ENCODE assay signal across 8 cellular contexts in genomic region chr19:2385053-2385721, GRCh38. TPM values are rescaled to one million over a fixed set of nuclear protein-coding genes. Genes with fewer than 3 reads are reported as not detected.
DNase-seq lines count a peak whose midpoint lies in the region; ATAC-seq and TF ChIP-seq lines count a peak whose summit lies in the region.

No MANE protein-coding gene starts in this region.

- H3K27ac ChIP-seq in hepatocyte (no peak overlapping the region), vagina (no peak overlapping the region)

- intact Hi-C loops in Calu3 (cut with micrococcal nuclease; ENCODE audit: unreplicated experiment) = no loop called here
- intact Hi-C loops in vagina (cut with DNase I) = no loop called here

- ATAC-seq in GM19351 (IDR thresholded peaks at IDR 0.05; ENCODE audit: unreplicated experiment) = no peak
- ATAC-seq in effector memory CD8-positive, alpha-beta T cell (replicated peaks) = no peak

- no peaks in the 10 kb centered on the region for H3K4me1 Mint-ChIP-seq in Calu3 (ENCODE audit: low read depth, unreplicated experiment)
- no peaks in the 10 kb centered on the region for H3K4me1 Mint-ChIP-seq in effector memory CD8-positive, alpha-beta T cell (ENCODE audit: low read depth in 2 of 2)

- no peak overlapping the region for H2AFZ ChIP-seq in hepatocyte

- DNase-seq in Calu3 (peak; percentile 46), M059J (ENCODE audit: low read depth) (peak; percentile 94), SK-N-DZ (ENCODE audit: low spot score) (peak; percentile 72), hepatocyte (ENCODE audit: low spot score) (peak; percentile 76), GM19240 (ENCODE audit: insufficient read length, low spot score) (no peak), vagina (ENCODE audit: extremely low spot score in 2 of 2) (no peak)
- no peak for DNase-seq in effector memory CD8-positive, alpha-beta T cell

- H3K4me3 ChIP-seq in hepatocyte (no peak overlapping the region), vagina (no peak overlapping the region)

- TF ChIP-seq CTCF in Calu3 (IDR thresholded peaks at IDR 0.05; ENCODE audit: unreplicated experiment) (no peak), hepatocyte (IDR thresholded peaks at IDR 0.05; ENCODE audit: poor library complexity) (no peak), vagina (IDR thresholded peaks at IDR 0.05) (no peak)

- no peaks in the 10 kb centered on the region for H3K36me3 ChIP-seq in hepatocyte (replicated peaks; ENCODE audit: insufficient read depth, low read depth)
- no peaks in the 10 kb centered on the region for H3K36me3 ChIP-seq in vagina

- peak overlapping the region; percentile 37 for H3K4me3 Mint-ChIP-seq in Calu3 (ENCODE audit: low read depth, unreplicated experiment)
- no peak overlapping the region for H3K4me3 Mint-ChIP-seq in effector memory CD8-positive, alpha-beta T cell

- H3K9me2 ChIP-seq in hepatocyte (replicated peaks; ENCODE audit: insufficient read depth) = no peaks in the 10 kb centered on the region

- H3K36me3 Mint-ChIP-seq in Calu3 (ENCODE audit: insufficient read depth, unreplicated experiment) = peaks cover 7% of the 10 kb centered on the region
- peaks cover 2% of the 10 kb centered on the region for H3K36me3 Mint-ChIP-seq in effector memory CD8-positive, alpha-beta T cell (ENCODE audit: insufficient read depth)

- 30% methylated on average over 23 of the region's 37 CpGs for WGBS in hepatocyte (ENCODE audit: low lambda C conversion rate, missing lambda C conversion rate)

- no peaks in the 10 kb centered on the region for H3K27me3 Mint-ChIP-seq in Calu3 (ENCODE audit: unreplicated experiment)
- peaks cover 10 to 35% of the 10 kb centered on the region in 2 donors for H3K27me3 Mint-ChIP-seq in effector memory CD8-positive, alpha-beta T cell

- H3K9me3 Mint-ChIP-seq in Calu3 (ENCODE audit: low read depth, unreplicated experiment) = no peaks in the 10 kb centered on the region
- H3K9me3 Mint-ChIP-seq in effector memory CD8-positive, alpha-beta T cell = peaks cover 0 to 2% of the 10 kb centered on the region in 2 donors

- TF ChIP-seq POLR2A in vagina (IDR thresholded peaks at IDR 0.05) = no peak

- peak overlapping the region; percentile 60 for H3K27ac Mint-ChIP-seq in Calu3 (ENCODE audit: unreplicated experiment)
- H3K27ac Mint-ChIP-seq in effector memory CD8-positive, alpha-beta T cell = no peak overlapping the region

- no peaks in the 10 kb centered on the region for H3K4me1 ChIP-seq in hepatocyte (ENCODE audit: insufficient read depth)
- H3K4me1 ChIP-seq in vagina = no peaks in the 10 kb centered on the region

- H3K27me3 ChIP-seq in hepatocyte (no peaks in the 10 kb centered on the region), vagina (no peaks in the 10 kb centered on the region)

- H3K9me3 ChIP-seq in hepatocyte (ENCODE audit: low read depth) (no peaks in the 10 kb centered on the region), vagina (no peaks in the 10 kb centered on the region)

- H3K4me2 ChIP-seq in hepatocyte = peak overlapping the region; percentile 61

- CTCF ChIA-PET in Calu3 (lab: Charles Lee) = interaction anchor here (0.6 to 0.7 kb wide), 2 partner anchors 91 to 509 kb away, joined by 3 read pairs; partner anchors contain the start of gene GADD45B

- no TSS peak for BruUV-seq in Calu3 (replicated peaks; lab: Mats Ljungman, UMichigan)

- H3K79me2 ChIP-seq in hepatocyte = no peaks in the 10 kb centered on the region

- no peaks in the 10 kb centered on the region for H4K20me1 ChIP-seq in hepatocyte (ENCODE audit: insufficient read depth, poor library complexity, severe bottlenecking)

RNA-seq across cellular contexts. Expression of gene TMPRSS9, which starts 25.1 kb away (rescaled TPM):
- not detected in 2 replicates for total RNA-seq in Calu3 (2022)
- total RNA-seq in M059J (2014; rRNA removed; shearing (Covaris generic)) = not detected in 2 replicates
- polyA plus RNA-seq in SK-N-DZ (2014; cell fraction: cytosol; rRNA removed) = 0.15 and 0.39 TPM in 2 replicates
- polyA plus RNA-seq in SK-N-DZ (2014; cell fraction: nucleus; rRNA removed) = 0.58 and 0.79 TPM in 2 replicates
- 0.23 TPM in 1 of 2 replicates, not detected in the other for total RNA-seq in hepatocyte
- polyA plus RNA-seq in hepatocyte = not detected in 2 replicates
- total RNA-seq in vagina = not detected

RNA-seq across cellular contexts. Expression of gene TIMM13, which starts 42.2 kb away (rescaled TPM):
- total RNA-seq in Calu3 (2022) (75.8 and 81.8 TPM in 2 replicates), hepatocyte (38.3 and 47.4 TPM in 2 replicates), vagina (20.9 TPM)
- 38.5 and 48.3 TPM in 2 replicates for total RNA-seq in M059J (2014; rRNA removed; shearing (Covaris generic))
- polyA plus RNA-seq in SK-N-DZ (2014; cell fraction: cytosol; rRNA removed) = 74.0 and 74.4 TPM in 2 replicates
- polyA plus RNA-seq in SK-N-DZ (2014; cell fraction: nucleus; rRNA removed) = 50.3 and 54.7 TPM in 2 replicates
- 188 and 213 TPM in 2 replicates for polyA plus RNA-seq in hepatocyte

RNA-seq across cellular contexts. Expression of gene SPPL2B, which starts 56.7 kb away (rescaled TPM):
- total RNA-seq in Calu3 (2022) (56.0 and 59.3 TPM in 2 replicates), hepatocyte (27.4 and 40.9 TPM in 2 replicates), vagina (54.3 TPM)
- 17.2 and 31.9 TPM in 2 replicates for total RNA-seq in M059J (2014; rRNA removed; shearing (Covaris generic))
- 41.8 and 45.5 TPM in 2 replicates for polyA plus RNA-seq in SK-N-DZ (2014; cell fraction: cytosol; rRNA removed)
- 352 and 443 TPM in 2 replicates for polyA plus RNA-seq in SK-N-DZ (2014; cell fraction: nucleus; rRNA removed)
- polyA plus RNA-seq in hepatocyte = 87.7 and 135 TPM in 2 replicates

RNA-seq across cellular contexts. Expression of gene LSM7, which starts 56.8 kb away (rescaled TPM):
- 71.5 and 93.0 TPM in 2 replicates for total RNA-seq in Calu3 (2022)
- total RNA-seq in M059J (2014; rRNA removed; shearing (Covaris generic)) = 275 and 327 TPM in 2 replicates
- polyA plus RNA-seq in SK-N-DZ (2014; cell fraction: cytosol; rRNA removed) = 388 and 410 TPM in 2 replicates
- 320 and 336 TPM in 2 replicates for polyA plus RNA-seq in SK-N-DZ (2014; cell fraction: nucleus; rRNA removed)
- 162 and 190 TPM in 2 replicates for total RNA-seq in hepatocyte
- 150 and 151 TPM in 2 replicates for polyA plus RNA-seq in hepatocyte
- total RNA-seq in vagina = 135 TPM

Comparison
In these comparisons a context has a peak if more than half of its experiments do, and no peak if none do; other contexts are left out.
1. DNase-seq: peak in Calu3 (single experiment), M059J (single experiment), SK-N-DZ (single experiment) and hepatocyte (single experiment); none in GM19240 (single experiment), vagina (0 of 2) and effector memory CD8-positive, alpha-beta T cell (0 of 3).